Comparison of ENCODE assay signal across 1 cellular context in the genomic region with DNA sequence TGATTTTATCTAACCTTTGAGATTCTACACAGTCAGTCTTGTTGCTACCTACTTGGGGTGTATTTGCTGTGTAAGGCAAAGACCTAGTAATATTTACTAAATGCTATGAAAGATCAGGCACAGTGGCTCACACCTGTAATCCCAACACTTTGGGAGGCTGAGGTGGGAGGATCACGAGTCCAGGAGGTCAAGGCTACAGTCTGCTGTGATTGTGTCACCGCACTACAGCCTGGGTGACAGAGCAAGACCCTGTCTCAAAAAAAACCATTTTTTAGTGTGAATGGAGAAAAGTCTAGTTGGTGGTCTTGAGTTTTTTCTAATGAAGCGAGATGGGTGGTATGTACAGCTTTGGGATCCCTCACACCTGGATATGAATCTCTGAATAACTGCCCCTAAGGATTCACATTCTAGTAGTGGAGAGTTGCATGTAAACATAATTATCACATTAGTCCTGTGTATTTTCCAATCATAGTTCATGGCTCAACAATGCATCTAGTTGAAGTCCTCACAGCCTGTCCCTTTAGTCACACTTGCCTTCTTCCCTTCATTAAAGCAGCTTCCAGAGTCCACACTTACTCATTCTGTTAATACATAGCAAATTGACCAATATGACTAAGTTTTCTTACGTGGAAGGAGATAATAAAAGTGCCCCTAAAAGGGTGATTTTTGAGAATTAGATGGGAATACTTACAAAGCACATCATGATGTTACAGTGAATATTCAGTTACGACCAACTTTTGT.
TF ChIP-seq lines count a peak whose summit lies in the region.

No MANE protein-coding gene starts in this region.

TF ChIP-seq in K562, 482 proteins besides CTCF, POLR2A, EP300 and RAD21:
- no peak for TF ChIP-seq ZNF134 (CRISPR knock-in tag; conservative IDR thresholded peaks at IDR 0.05)
- TF ChIP-seq POLR2B (IDR thresholded peaks at IDR 0.05; ENCODE audit: low read depth, partially characterized antibody), result peak; percentile 31
- TF ChIP-seq, protein P1, sequence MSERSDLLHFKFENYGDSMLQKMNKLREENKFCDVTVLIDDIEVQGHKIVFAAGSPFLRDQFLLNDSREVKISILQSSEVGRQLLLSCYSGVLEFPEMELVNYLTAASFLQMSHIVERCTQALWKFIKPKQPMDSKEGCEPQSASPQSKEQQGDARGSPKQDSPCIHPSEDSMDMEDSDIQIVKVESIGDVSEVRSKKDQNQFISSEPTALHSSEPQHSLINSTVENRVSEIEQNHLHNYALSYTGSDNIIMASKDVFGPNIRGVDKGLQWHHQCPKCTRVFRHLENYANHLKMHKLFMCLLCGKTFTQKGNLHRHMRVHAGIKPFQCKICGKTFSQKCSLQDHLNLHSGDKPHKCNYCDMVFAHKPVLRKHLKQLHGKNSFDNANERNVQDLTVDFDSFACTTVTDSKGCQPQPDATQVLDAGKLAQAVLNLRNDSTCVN (CRISPR knock-in tag; IDR thresholded peaks at IDR 0.05), result no peak
- no peak for TF ChIP-seq PCBP2 (IDR thresholded peaks at IDR 0.05; ENCODE audit: low read depth, low read length, poor library complexity, severe bottlenecking)
- no peak for TF ChIP-seq ZNF778 (CRISPR knock-in tag; IDR thresholded peaks at IDR 0.05)
- TF ChIP-seq PTRF (tag; IDR thresholded peaks at IDR 0.05), result no peak
- no peak for TF ChIP-seq ZNF436 (CRISPR knock-in tag; IDR thresholded peaks at IDR 0.05)
- peak; percentile 39 for TF ChIP-seq RBM22 (IDR thresholded peaks at IDR 0.05; ENCODE audit: low read depth, low read length, poor library complexity, severe bottlenecking)
- no peak for TF ChIP-seq ZBED1 (IDR thresholded peaks at IDR 0.05)
- no peak for TF ChIP-seq THRAP3 (IDR thresholded peaks at IDR 0.05; ENCODE audit: borderline replicate concordance)
TF ChIP-seq in K562: peak in this region for 2.
